In genomic region chr1:63701187-63701586, GRCh38 we compare ENCODE assay signal across 16 cellular contexts.
DNase-seq lines count a peak whose midpoint lies in the region; ATAC-seq, FAIRE-seq and TF ChIP-seq lines count a peak whose summit lies in the region.
"Had no signal": no experiment of that assay in that cellular context is flagged by ENCODE, and none has a peak within 500 bp of the region (broad histone marks: within the 10 kb centered on the region; RNA-seq: fewer than 3 reads in every experiment).

No MANE protein-coding gene starts in this region.

- FAIRE-seq in pancreas (lab: Jason Lieb, UNC) = no peak
- FAIRE-seq: GM12892, RCC 7860 had no signal

- H3K4me3 ChIP-seq in pancreas = no peak overlapping the region
- no peak overlapping the region for H3K4me3 ChIP-seq in effector memory CD4-positive, alpha-beta T cell (ENCODE audit: insufficient read depth, low read depth, low read length, poor library complexity, severe bottlenecking)
- H3K4me3 ChIP-seq: gastroesophageal sphincter had no signal

- ATAC-seq in pancreas (peak; percentile 62 to 81 (median 72)), GM19324 (IDR thresholded peaks at IDR 0.05; ENCODE audit: low FRiP score, unreplicated experiment) (no peak)
- ATAC-seq: gastroesophageal sphincter had no signal

- 14 to 16% methylated on average over 6 of the region's 6 CpGs for WGBS in pancreas, 2 donors

- peak overlapping the region in 2 of 4 donors; percentile 62 to 77 for H3K27ac ChIP-seq in pancreas
- no peak overlapping the region for H3K27ac ChIP-seq in effector memory CD4-positive, alpha-beta T cell (ENCODE audit: insufficient read depth, low read length, poor library complexity, severe bottlenecking)
- H3K27ac ChIP-seq: 22Rv1, gastroesophageal sphincter had no signal

- H3K9me3 ChIP-seq in pancreas = no peaks in the 10 kb centered on the region
- no peaks in the 10 kb centered on the region for H3K9me3 ChIP-seq in effector memory CD4-positive, alpha-beta T cell (ENCODE audit: control insufficient read depth, low read length)
- H3K9me3 ChIP-seq: gastroesophageal sphincter had no signal

- H3K4me1 ChIP-seq in pancreas = peaks cover 51 to 68% (median 57%) of the 10 kb centered on the region in 3 donors
- no peaks in the 10 kb centered on the region for H3K4me1 ChIP-seq in effector memory CD4-positive, alpha-beta T cell (ENCODE audit: control insufficient read depth, insufficient read depth, low read length, poor library complexity, severe bottlenecking)

- no peaks in the 10 kb centered on the region for H3K27me3 ChIP-seq in pancreas
- H3K27me3 ChIP-seq in effector memory CD4-positive, alpha-beta T cell (replicated peaks; ENCODE audit: control insufficient read depth, insufficient read depth, low read length, poor library complexity, severe bottlenecking) = peaks cover 3% of the 10 kb centered on the region
- H3K27me3 ChIP-seq: gastroesophageal sphincter had no signal

- no peaks in the 10 kb centered on the region for H3K36me3 ChIP-seq in pancreas
- H3K36me3 ChIP-seq in effector memory CD4-positive, alpha-beta T cell (ENCODE audit: control insufficient read depth, insufficient read depth, low read length) = no peaks in the 10 kb centered on the region
- H3K36me3 ChIP-seq: gastroesophageal sphincter had no signal

- no peak for TF ChIP-seq CTCF in pancreas (IDR thresholded peaks at IDR 0.05)

- intact Hi-C loops in pancreas (cut with DNase I) = no loop called here

- peak in 2 of 3 experiments; percentile 35 to 72 for DNase-seq in NCI-H1417 (lab: John Stamatoyannopoulos, UW)
- DNase-seq in NCI-H1417 treated with DMSO at 0.1 percent for 48 hours (lab: John Stamatoyannopoulos, UW) = no peak
- DNase-seq in NCI-H2029 (lab: John Stamatoyannopoulos, UW) = peak; percentile 96
- DNase-seq in SHP77 (lab: John Stamatoyannopoulos, UW) = peak; percentile 62 to 72
- peak in 4 of 6 donors; percentile 68 to 77 (median 75) for DNase-seq in pancreas
- DNase-seq in effector memory CD4-positive, alpha-beta T cell = no peak
- DNase-seq in D341Med (ENCODE audit: low spot score) = no peak
- DNase-seq: activated CD8-positive, alpha-beta memory T cell treated with anti-CD3 and anti-CD28 coated beads for 24 hours; H7; nucleus accumbens; stimulated activated CD4-positive, alpha-beta T cell treated with anti-CD3 and anti-CD28 coated beads, Interleukin-4, amount 100 ng/mL, for 24 hours had no signal

Comparison
In these comparisons a context has a peak if more than half of its experiments do, and no peak if none do; other contexts are left out.
1. DNase-seq: peak in NCI-H1417 (2 of 3), NCI-H2029 (single experiment), SHP77 (2 of 2) and pancreas (4 of 6); none in NCI-H1417 treated with DMSO at 0.1 percent for 48 hours (single experiment), effector memory CD4-positive, alpha-beta T cell (0 of 3) and D341Med (single experiment).